In genomic region chr16:30783280-30784109, GRCh38 we compare ENCODE assay signal across 17 cellular contexts.
"Had no signal": no experiment of that assay in that cellular context is flagged by ENCODE, and none has a peak within 500 bp of the region (broad histone marks: within the 10 kb centered on the region; RNA-seq: fewer than 3 reads in every experiment).

No MANE protein-coding gene starts in this region.

- H3K27me3 Mint-ChIP-seq: type B pancreatic cell had no signal

- H3K4me1 ChIP-seq: prostate gland had no signal

- H3K9me3 ChIP-seq: colonic mucosa, lower lobe of right lung, prostate gland, right atrium auricular region, sigmoid colon, testis, tibial artery had no signal

- H3K27ac Mint-ChIP-seq: effector memory CD8-positive, alpha-beta T cell; naive thymus-derived CD8-positive, alpha-beta T cell; stimulated activated memory B cell treated with anti-CD40 and anti-IgM and Interleukin-4, amounts not matched to agents 10 μg/mL and 1 μg/mL and 100 μg/mL, for 72 hours; type B pancreatic cell had no signal

- H3K27me3 ChIP-seq: colonic mucosa, right atrium auricular region, sigmoid colon, testis, tibial artery had no signal

- DNase-seq: colonic mucosa; dermis blood vessel endothelial cell; effector memory CD8-positive, alpha-beta T cell; hypothalamus; left ventricle myocardium superior; lower lobe of right lung; sigmoid colon; stimulated activated CD4-positive, alpha-beta T cell treated with anti-CD3 and anti-CD28 coated beads, Interleukin-4, amount 100 ng/mL, for 4 hours; stimulated activated naive CD8-positive, alpha-beta T cell treated with anti-CD3 and anti-CD28 coated beads, Interleukin-15, Interleukin-2, amounts not matched to agents 100 U/mL and 50 U/mL, for 24 hours; substantia nigra; testis; tibial artery had no signal

- H3K9me3 Mint-ChIP-seq: effector memory CD8-positive, alpha-beta T cell; naive thymus-derived CD8-positive, alpha-beta T cell; stimulated activated memory B cell treated with anti-CD40 and anti-IgM and Interleukin-4, amounts not matched to agents 10 μg/mL and 1 μg/mL and 100 μg/mL, for 72 hours; type B pancreatic cell had no signal

- H3K4me3 ChIP-seq: colonic mucosa, lower lobe of right lung, prostate gland, right atrium auricular region, sigmoid colon, tibial artery had no signal

- H3K27ac ChIP-seq: colonic mucosa, lower lobe of right lung, prostate gland, right atrium auricular region, sigmoid colon, testis, tibial artery had no signal

- H3K4me3 Mint-ChIP-seq: effector memory CD8-positive, alpha-beta T cell; naive thymus-derived CD8-positive, alpha-beta T cell; stimulated activated memory B cell treated with anti-CD40 and anti-IgM and Interleukin-4, amounts not matched to agents 10 μg/mL and 1 μg/mL and 100 μg/mL, for 72 hours had no signal

- ATAC-seq: effector memory CD8-positive, alpha-beta T cell; left ventricle myocardium superior; lower lobe of right lung; naive thymus-derived CD8-positive, alpha-beta T cell; stimulated activated memory B cell treated with anti-CD40 and anti-IgM and Interleukin-4, amounts not matched to agents 10 μg/mL and 1 μg/mL and 100 μg/mL, for 72 hours; stimulated activated naive CD8-positive, alpha-beta T cell treated with anti-CD3 and anti-CD28 coated beads, Interleukin-15, Interleukin-2, amounts not matched to agents 100 U/mL and 50 U/mL, for 24 hours had no signal
